16 cellular contexts compared by ENCODE assay signal in the genomic region with DNA sequence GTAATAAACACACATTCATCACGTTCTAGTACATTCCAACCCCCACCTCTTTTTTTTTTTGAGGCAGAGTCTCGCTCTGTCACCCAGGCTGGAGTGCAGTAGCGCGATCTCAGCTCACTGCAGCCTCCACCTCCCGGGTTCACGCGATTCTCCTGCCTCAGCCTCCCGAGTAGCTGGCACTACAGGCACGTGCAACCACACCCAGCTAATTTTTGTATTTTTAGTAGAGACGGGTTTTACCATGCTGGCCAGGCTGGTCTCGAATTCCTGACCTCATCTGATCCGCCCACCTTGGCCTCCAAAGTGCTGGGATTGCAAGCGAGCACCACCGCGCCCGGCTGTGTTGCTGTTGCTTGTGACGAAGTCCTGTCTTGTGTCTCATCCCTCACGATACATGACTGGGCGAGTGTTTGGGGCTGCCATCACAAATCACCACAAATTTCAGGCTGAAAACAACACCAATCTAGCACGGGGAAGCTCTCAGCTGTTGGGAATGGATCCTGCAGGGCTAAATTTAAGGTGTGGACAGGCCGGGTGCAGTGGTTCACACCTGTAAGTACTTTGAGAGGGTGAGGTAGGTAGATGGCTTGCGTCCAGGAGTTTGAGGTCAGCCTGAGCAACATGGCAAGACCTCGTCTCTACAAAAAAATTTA. TPM values are rescaled to one million over a fixed set of nuclear protein-coding genes. Genes with fewer than 3 reads are reported as not detected.
DNase-seq lines count a peak whose midpoint lies in the region; ATAC-seq and TF ChIP-seq lines count a peak whose summit lies in the region.
"Had no signal": no experiment of that assay in that cellular context is flagged by ENCODE, and none has a peak within 500 bp of the region (broad histone marks: within the 10 kb centered on the region; RNA-seq: fewer than 3 reads in every experiment).

No MANE protein-coding gene starts in this region.

- H3K27ac Mint-ChIP-seq in stimulated activated naive CD8-positive, alpha-beta T cell treated with anti-CD3 and anti-CD28 coated beads, Interleukin-15, Interleukin-2, amounts not matched to agents 100 ng/mL and 50 ng/mL, for 24 hours: peak overlapping the region; percentile 92
- peak overlapping the region; percentile 78 for H3K27ac Mint-ChIP-seq in activated T-helper 1 cell treated with anti-CD3 and anti-CD28 coated beads, Interleukin-12 subunit alpha, Interleukin-12 subunit beta, Interleukin-2, Interleukin-4 antibody, amounts not matched to agents 30 ng/mL and 10 ng/mL and 1 ng/mL, durations not matched to agents 14 hours and 24 hours and 36 hours

- no peak for ATAC-seq in stimulated activated naive CD8-positive, alpha-beta T cell treated with anti-CD3 and anti-CD28 coated beads, Interleukin-15, Interleukin-2, amounts not matched to agents 100 U/mL and 50 U/mL, for 24 hours
- ATAC-seq in left lung: peak; percentile 24
- peak; percentile 5 for ATAC-seq in upper lobe of right lung
- no peak for ATAC-seq in left cardiac atrium

- H3K27me3 ChIP-seq in left lung: no peaks in the 10 kb centered on the region
- H3K27me3 ChIP-seq in upper lobe of right lung: no peaks in the 10 kb centered on the region
- H3K27me3 ChIP-seq: breast epithelium, stomach had no signal

- TF ChIP-seq CTCF in left lung (IDR thresholded peaks at IDR 0.05) (no peak), upper lobe of right lung (IDR thresholded peaks at IDR 0.05) (no peak)

- H3K9me3 Mint-ChIP-seq in stimulated activated naive CD8-positive, alpha-beta T cell treated with anti-CD3 and anti-CD28 coated beads, Interleukin-15, Interleukin-2, amounts not matched to agents 100 ng/mL and 50 ng/mL, for 24 hours: no peaks in the 10 kb centered on the region
- no peaks in the 10 kb centered on the region for H3K9me3 Mint-ChIP-seq in activated T-helper 1 cell treated with anti-CD3 and anti-CD28 coated beads, Interleukin-12 subunit alpha, Interleukin-12 subunit beta, Interleukin-2, Interleukin-4 antibody, amounts not matched to agents 30 ng/mL and 10 ng/mL and 1 ng/mL, durations not matched to agents 14 hours and 24 hours and 36 hours

- no peak overlapping the region for H3K4me3 ChIP-seq in left lung
- no peak overlapping the region for H3K4me3 ChIP-seq in upper lobe of right lung
- H3K4me3 ChIP-seq: breast epithelium, stomach had no signal

- H3K27me3 Mint-ChIP-seq in stimulated activated naive CD8-positive, alpha-beta T cell treated with anti-CD3 and anti-CD28 coated beads, Interleukin-15, Interleukin-2, amounts not matched to agents 100 ng/mL and 50 ng/mL, for 24 hours: peaks cover 3% of the 10 kb centered on the region
- H3K27me3 Mint-ChIP-seq in activated T-helper 1 cell treated with anti-CD3 and anti-CD28 coated beads, Interleukin-12 subunit alpha, Interleukin-12 subunit beta, Interleukin-2, Interleukin-4 antibody, amounts not matched to agents 30 ng/mL and 10 ng/mL and 1 ng/mL, durations not matched to agents 14 hours and 24 hours and 36 hours (ENCODE audit: insufficient read depth): peaks cover 2% of the 10 kb centered on the region

- H3K27ac ChIP-seq in left lung (no peak overlapping the region), upper lobe of right lung (peak overlapping the region; percentile 82)
- H3K27ac ChIP-seq: breast epithelium had no signal

- H3K4me1 ChIP-seq in left lung (peaks cover 0 to 52% of the 10 kb centered on the region in 2 donors), upper lobe of right lung (peaks cover 22% of the 10 kb centered on the region)
- H3K4me1 ChIP-seq: breast epithelium had no signal

- DNase-seq in stimulated activated naive CD8-positive, alpha-beta T cell treated with anti-CD3 and anti-CD28 coated beads, Interleukin-15, Interleukin-2, amounts not matched to agents 100 U/mL and 50 U/mL, for 24 hours: no peak
- DNase-seq in activated T-helper 1 cell treated with anti-CD3 and anti-CD28 coated beads, Interleukin-12 subunit alpha, Interleukin-12 subunit beta, Interleukin-2, Interleukin-4 antibody, amounts not matched to agents 30 ng/mL and 10 ng/mL and 1 ng/mL, durations not matched to agents 14 hours and 24 hours and 36 hours (ENCODE audit: low spot score): no peak
- no peak for DNase-seq in left lung
- DNase-seq in upper lobe of right lung: no peak
- DNase-seq in COLO829 (ENCODE audit: low spot score): no peak
- no peak for DNase-seq in putamen (ENCODE audit: low spot score)
- no peak for DNase-seq in left cardiac atrium
- DNase-seq: activated CD8-positive, alpha-beta memory T cell treated with anti-CD3 and anti-CD28 coated beads, Interleukin-2, amount 50 U/mL, for 48 hours; AML-193; GF-D8; NCI-H1930; stimulated activated CD4-positive, alpha-beta T cell treated with anti-CD3 and anti-CD28 coated beads, Interleukin-2, amount 100 ng/mL, for 48 hours; stomach; T-helper 9 cell had no signal

- intact Hi-C loops in activated T-helper 1 cell treated with anti-CD3 and anti-CD28 coated beads, Interleukin-12 subunit alpha, Interleukin-12 subunit beta, Interleukin-2, Interleukin-4 antibody, amounts not matched to agents 30 ng/mL and 10 ng/mL and 1 ng/mL, durations not matched to agents 14 hours and 24 hours and 36 hours (cut with micrococcal nuclease): no loop called here
- intact Hi-C loops in left lung (cut with DNase I): no loop called here
- intact Hi-C loops in upper lobe of right lung (cut with DNase I): no loop called here
- intact Hi-C loops in left cardiac atrium (cut with DNase I): no loop called here

- H3K36me3 ChIP-seq in left lung (peaks cover 0 to 80% of the 10 kb centered on the region in 2 donors), upper lobe of right lung (peaks cover 79% of the 10 kb centered on the region)

- peaks cover 85% of the 10 kb centered on the region for H3K36me3 Mint-ChIP-seq in stimulated activated naive CD8-positive, alpha-beta T cell treated with anti-CD3 and anti-CD28 coated beads, Interleukin-15, Interleukin-2, amounts not matched to agents 100 ng/mL and 50 ng/mL, for 24 hours (ENCODE audit: low read depth)
- peaks cover 48% of the 10 kb centered on the region for H3K36me3 Mint-ChIP-seq in activated T-helper 1 cell treated with anti-CD3 and anti-CD28 coated beads, Interleukin-12 subunit alpha, Interleukin-12 subunit beta, Interleukin-2, Interleukin-4 antibody, amounts not matched to agents 30 ng/mL and 10 ng/mL and 1 ng/mL, durations not matched to agents 14 hours and 24 hours and 36 hours (ENCODE audit: low read depth)

- H3K9me3 ChIP-seq in left lung: no peaks in the 10 kb centered on the region
- H3K9me3 ChIP-seq in upper lobe of right lung: no peaks in the 10 kb centered on the region
- H3K9me3 ChIP-seq: breast epithelium, stomach had no signal

- H3K4me1 Mint-ChIP-seq in stimulated activated naive CD8-positive, alpha-beta T cell treated with anti-CD3 and anti-CD28 coated beads, Interleukin-15, Interleukin-2, amounts not matched to agents 100 ng/mL and 50 ng/mL, for 24 hours (ENCODE audit: low read depth): peaks cover 57% of the 10 kb centered on the region
- peaks cover 44% of the 10 kb centered on the region for H3K4me1 Mint-ChIP-seq in activated T-helper 1 cell treated with anti-CD3 and anti-CD28 coated beads, Interleukin-12 subunit alpha, Interleukin-12 subunit beta, Interleukin-2, Interleukin-4 antibody, amounts not matched to agents 30 ng/mL and 10 ng/mL and 1 ng/mL, durations not matched to agents 14 hours and 24 hours and 36 hours (ENCODE audit: low read depth)

- H3K4me3 Mint-ChIP-seq in stimulated activated naive CD8-positive, alpha-beta T cell treated with anti-CD3 and anti-CD28 coated beads, Interleukin-15, Interleukin-2, amounts not matched to agents 100 ng/mL and 50 ng/mL, for 24 hours: peak overlapping the region; percentile 93
- peak overlapping the region; percentile 78 for H3K4me3 Mint-ChIP-seq in activated T-helper 1 cell treated with anti-CD3 and anti-CD28 coated beads, Interleukin-12 subunit alpha, Interleukin-12 subunit beta, Interleukin-2, Interleukin-4 antibody, amounts not matched to agents 30 ng/mL and 10 ng/mL and 1 ng/mL, durations not matched to agents 14 hours and 24 hours and 36 hours

RNA-seq across cellular contexts. Expression of gene MOB3A, which starts 15.7 kb away (rescaled TPM):
- total RNA-seq in activated T-helper 1 cell treated with anti-CD3 and anti-CD28 coated beads, Interleukin-12 subunit alpha, Interleukin-12 subunit beta, Interleukin-2, Interleukin-4 antibody, amounts not matched to agents 30 ng/mL and 10 ng/mL and 1 ng/mL, durations not matched to agents 14 hours and 24 hours and 36 hours: 161 and 167 TPM in 2 replicates
- total RNA-seq in left lung (100 to 1,000 TPM in 1 of 2 donors, 10 to 100 TPM in 1; 59.1 to 105 TPM), upper lobe of right lung (58.8 TPM), left cardiac atrium (10 to 100 TPM; 24.9 to 28.6 TPM)

RNA-seq across cellular contexts. Expression of gene IZUMO4, which starts 16.3 kb away (rescaled TPM):
- 6.7 and 7.1 TPM in 2 replicates for total RNA-seq in activated T-helper 1 cell treated with anti-CD3 and anti-CD28 coated beads, Interleukin-12 subunit alpha, Interleukin-12 subunit beta, Interleukin-2, Interleukin-4 antibody, amounts not matched to agents 30 ng/mL and 10 ng/mL and 1 ng/mL, durations not matched to agents 14 hours and 24 hours and 36 hours
- 1 to 10 TPM; 2.6 to 5.2 TPM for total RNA-seq in left lung
- 6.8 TPM for total RNA-seq in upper lobe of right lung
- total RNA-seq in left cardiac atrium: 1 to 10 TPM in 1 of 2 donors, under 1 TPM in 1; 0.89 to 2.3 TPM

RNA-seq across cellular contexts. Expression of gene MKNK2, which starts 29.4 kb away (rescaled TPM):
- total RNA-seq in activated T-helper 1 cell treated with anti-CD3 and anti-CD28 coated beads, Interleukin-12 subunit alpha, Interleukin-12 subunit beta, Interleukin-2, Interleukin-4 antibody, amounts not matched to agents 30 ng/mL and 10 ng/mL and 1 ng/mL, durations not matched to agents 14 hours and 24 hours and 36 hours: 150 and 166 TPM in 2 replicates
- total RNA-seq in left lung (100 to 1,000 TPM; 238 to 291 TPM), upper lobe of right lung (314 TPM), left cardiac atrium (100 to 1,000 TPM; 127 to 174 TPM)

Comparison
In these comparisons a context has a peak if more than half of its experiments do, and no peak if none do; other contexts are left out.
1. ATAC-seq: peak in left lung (single experiment) and upper lobe of right lung (single experiment); none in stimulated activated naive CD8-positive, alpha-beta T cell treated with anti-CD3 and anti-CD28 coated beads, Interleukin-15, Interleukin-2, amounts not matched to agents 100 U/mL and 50 U/mL, for 24 hours (single experiment) and left cardiac atrium (0 of 2).